In genomic region chr3:53845103-53845880, GRCh38 we compare ENCODE assay signal across 8 cellular contexts. TPM values are rescaled to one million over a fixed set of nuclear protein-coding genes. Genes with fewer than 3 reads are reported as not detected.
DNase-seq lines count a peak whose midpoint lies in the region; ATAC-seq and TF ChIP-seq lines count a peak whose summit lies in the region.

No MANE protein-coding gene starts in this region.

- DNase-seq in activated CD4-positive, alpha-beta T cell treated with anti-CD3 and anti-CD28 coated beads, Interleukin-2, amount 10 ng/mL, durations not matched to agents 7 days and 5 days, result no peak
- DNase-seq in activated CD4-positive, alpha-beta T cell treated with anti-CD3 and anti-CD28 coated beads for 48 hours, result no peak
- no peak for DNase-seq in activated T-helper 1 cell treated with anti-CD3 and anti-CD28 coated beads, Interleukin-12 subunit alpha, Interleukin-12 subunit beta, Interleukin-2, Interleukin-4 antibody, amounts not matched to agents 30 ng/mL and 10 ng/mL and 1 ng/mL, durations not matched to agents 14 hours and 24 hours and 36 hours (ENCODE audit: low spot score)
- DNase-seq in glutamatergic neuron (peak; percentile 34), neural progenitor cell (ENCODE audit: low spot score) (peak; percentile 80), NCI-H1105 (lab: John Stamatoyannopoulos, UW) (no peak)

- H3K36me3 Mint-ChIP-seq in activated CD4-positive, alpha-beta T cell treated with anti-CD3 and anti-CD28 coated beads, Interleukin-2, amount 10 ng/mL, durations not matched to agents 7 days and 5 days (ENCODE audit: low read depth), result no peaks in the 10 kb centered on the region
- H3K36me3 Mint-ChIP-seq in activated T-helper 1 cell treated with anti-CD3 and anti-CD28 coated beads, Interleukin-12 subunit alpha, Interleukin-12 subunit beta, Interleukin-2, Interleukin-4 antibody, amounts not matched to agents 30 ng/mL and 10 ng/mL and 1 ng/mL, durations not matched to agents 14 hours and 24 hours and 36 hours (ENCODE audit: low read depth), result no peaks in the 10 kb centered on the region
- H3K36me3 Mint-ChIP-seq in glutamatergic neuron (ENCODE audit: unreplicated experiment) (no peaks in the 10 kb centered on the region), neural progenitor cell (no peaks in the 10 kb centered on the region)

- ATAC-seq in HG03139 (IDR thresholded peaks at IDR 0.05; ENCODE audit: unreplicated experiment) (peak; percentile 21), GM21619 (IDR thresholded peaks at IDR 0.05; ENCODE audit: unreplicated experiment) (no peak)

- TF ChIP-seq CTCF in glutamatergic neuron (IDR thresholded peaks at IDR 0.05; ENCODE audit: partially characterized antibody, unreplicated experiment) (no peak), neural progenitor cell (IDR thresholded peaks at IDR 0.05) (peak; percentile 47)

- no peak overlapping the region for H3K27ac ChIP-seq in neural progenitor cell

- H3K4me1 Mint-ChIP-seq in activated CD4-positive, alpha-beta T cell treated with anti-CD3 and anti-CD28 coated beads, Interleukin-2, amount 10 ng/mL, durations not matched to agents 7 days and 5 days, result peaks cover 3% of the 10 kb centered on the region
- H3K4me1 Mint-ChIP-seq in activated T-helper 1 cell treated with anti-CD3 and anti-CD28 coated beads, Interleukin-12 subunit alpha, Interleukin-12 subunit beta, Interleukin-2, Interleukin-4 antibody, amounts not matched to agents 30 ng/mL and 10 ng/mL and 1 ng/mL, durations not matched to agents 14 hours and 24 hours and 36 hours (ENCODE audit: low read depth), result no peaks in the 10 kb centered on the region
- H3K4me1 Mint-ChIP-seq in glutamatergic neuron (ENCODE audit: low read depth, unreplicated experiment), result peaks cover 22% of the 10 kb centered on the region
- peaks cover 26% of the 10 kb centered on the region for H3K4me1 Mint-ChIP-seq in neural progenitor cell

- peak overlapping the region; percentile 65 for H3K4me3 Mint-ChIP-seq in activated CD4-positive, alpha-beta T cell treated with anti-CD3 and anti-CD28 coated beads, Interleukin-2, amount 10 ng/mL, durations not matched to agents 7 days and 5 days
- peak overlapping the region; percentile 63 for H3K4me3 Mint-ChIP-seq in activated T-helper 1 cell treated with anti-CD3 and anti-CD28 coated beads, Interleukin-12 subunit alpha, Interleukin-12 subunit beta, Interleukin-2, Interleukin-4 antibody, amounts not matched to agents 30 ng/mL and 10 ng/mL and 1 ng/mL, durations not matched to agents 14 hours and 24 hours and 36 hours
- H3K4me3 Mint-ChIP-seq in glutamatergic neuron (ENCODE audit: unreplicated experiment) (peak overlapping the region; percentile 76), neural progenitor cell (peak overlapping the region; percentile 84)

- H3K9me3 ChIP-seq in neural progenitor cell (ENCODE audit: low read depth), result no peaks in the 10 kb centered on the region

- H3K4me2 ChIP-seq in neural progenitor cell, result peak overlapping the region; percentile 86

- peaks cover 31% of the 10 kb centered on the region for H4K20me1 ChIP-seq in neural progenitor cell (ENCODE audit: low read depth)

- no peaks in the 10 kb centered on the region for H3K9me3 Mint-ChIP-seq in activated CD4-positive, alpha-beta T cell treated with anti-CD3 and anti-CD28 coated beads, Interleukin-2, amount 10 ng/mL, durations not matched to agents 7 days and 5 days
- H3K9me3 Mint-ChIP-seq in activated T-helper 1 cell treated with anti-CD3 and anti-CD28 coated beads, Interleukin-12 subunit alpha, Interleukin-12 subunit beta, Interleukin-2, Interleukin-4 antibody, amounts not matched to agents 30 ng/mL and 10 ng/mL and 1 ng/mL, durations not matched to agents 14 hours and 24 hours and 36 hours, result no peaks in the 10 kb centered on the region
- peaks cover 8% of the 10 kb centered on the region for H3K9me3 Mint-ChIP-seq in glutamatergic neuron (ENCODE audit: unreplicated experiment)
- no peaks in the 10 kb centered on the region for H3K9me3 Mint-ChIP-seq in neural progenitor cell

- H3K79me2 ChIP-seq in neural progenitor cell (ENCODE audit: low read depth), result no peaks in the 10 kb centered on the region

- CTCF ChIA-PET in activated CD4-positive, alpha-beta T cell treated with anti-CD3 and anti-CD28 coated beads, Interleukin-2, amount 10 ng/mL, durations not matched to agents 7 days and 5 days (lab: Charles Lee), result interaction anchor here (1.6 kb wide), 1 partner anchor 11 kb away, joined by 5 read pairs; no protein-coding TSS in a partner anchor

- peaks cover 24% of the 10 kb centered on the region for H3F3A ChIP-seq in neural progenitor cell (ENCODE audit: low read depth)

- POLR2A ChIA-PET in activated CD4-positive, alpha-beta T cell treated with anti-CD3 and anti-CD28 coated beads, Interleukin-2, amount 10 ng/mL, durations not matched to agents 7 days and 5 days (lab: Charles Lee), result no interaction called here

- peak overlapping the region; percentile 97 for H2AFZ ChIP-seq in neural progenitor cell (replicated peaks)

- H3K27me3 Mint-ChIP-seq in activated CD4-positive, alpha-beta T cell treated with anti-CD3 and anti-CD28 coated beads, Interleukin-2, amount 10 ng/mL, durations not matched to agents 7 days and 5 days, result peaks cover 60% of the 10 kb centered on the region
- peaks cover 53% of the 10 kb centered on the region for H3K27me3 Mint-ChIP-seq in activated T-helper 1 cell treated with anti-CD3 and anti-CD28 coated beads, Interleukin-12 subunit alpha, Interleukin-12 subunit beta, Interleukin-2, Interleukin-4 antibody, amounts not matched to agents 30 ng/mL and 10 ng/mL and 1 ng/mL, durations not matched to agents 14 hours and 24 hours and 36 hours (ENCODE audit: insufficient read depth)
- H3K27me3 Mint-ChIP-seq in glutamatergic neuron (ENCODE audit: unreplicated experiment) (peaks cover 19% of the 10 kb centered on the region), neural progenitor cell (ENCODE audit: insufficient read depth, low read depth) (peaks cover 20% of the 10 kb centered on the region)

- no peaks in the 10 kb centered on the region for H3K36me3 ChIP-seq in neural progenitor cell

- intact Hi-C loops in activated T-helper 1 cell treated with anti-CD3 and anti-CD28 coated beads, Interleukin-12 subunit alpha, Interleukin-12 subunit beta, Interleukin-2, Interleukin-4 antibody, amounts not matched to agents 30 ng/mL and 10 ng/mL and 1 ng/mL, durations not matched to agents 14 hours and 24 hours and 36 hours (cut with micrococcal nuclease), result no loop called here

- H3K4me1 ChIP-seq in neural progenitor cell, result peaks cover 11% of the 10 kb centered on the region

- no peak overlapping the region for H3K27ac Mint-ChIP-seq in activated CD4-positive, alpha-beta T cell treated with anti-CD3 and anti-CD28 coated beads, Interleukin-2, amount 10 ng/mL, durations not matched to agents 7 days and 5 days
- no peak overlapping the region for H3K27ac Mint-ChIP-seq in activated T-helper 1 cell treated with anti-CD3 and anti-CD28 coated beads, Interleukin-12 subunit alpha, Interleukin-12 subunit beta, Interleukin-2, Interleukin-4 antibody, amounts not matched to agents 30 ng/mL and 10 ng/mL and 1 ng/mL, durations not matched to agents 14 hours and 24 hours and 36 hours
- no peak overlapping the region for H3K27ac Mint-ChIP-seq in glutamatergic neuron (ENCODE audit: unreplicated experiment)
- H3K27ac Mint-ChIP-seq in neural progenitor cell, result peak overlapping the region; percentile 46

- peaks cover 30% of the 10 kb centered on the region for H3K27me3 ChIP-seq in neural progenitor cell

- H3K9ac ChIP-seq in neural progenitor cell, result peak overlapping the region; percentile 7

- H3K4me3 ChIP-seq in neural progenitor cell, result peak overlapping the region; percentile 61

RNA-seq across cellular contexts. Expression of gene CHDH, which starts 0.9 kb away (rescaled TPM):
- under 1 TPM; 0.40 to 0.79 TPM for total RNA-seq in activated CD4-positive, alpha-beta T cell treated with anti-CD3 and anti-CD28 coated beads, Interleukin-2, amount 10 ng/mL, durations not matched to agents 7 days and 5 days
- total RNA-seq in activated T-helper 1 cell treated with anti-CD3 and anti-CD28 coated beads, Interleukin-12 subunit alpha, Interleukin-12 subunit beta, Interleukin-2, Interleukin-4 antibody, amounts not matched to agents 30 ng/mL and 10 ng/mL and 1 ng/mL, durations not matched to agents 14 hours and 24 hours and 36 hours, result 0.42 and 0.91 TPM in 2 replicates
- total RNA-seq in glutamatergic neuron (ENCODE audit: unreplicated experiment) (0.61 TPM), neural progenitor cell (ENCODE audit: low replicate concordance) (1.5 and 5.9 TPM in 2 replicates)

RNA-seq across cellular contexts. Expression of gene IL17RB, which starts 1.1 kb away (rescaled TPM):
- total RNA-seq in activated CD4-positive, alpha-beta T cell treated with anti-CD3 and anti-CD28 coated beads, Interleukin-2, amount 10 ng/mL, durations not matched to agents 7 days and 5 days, result 1 to 10 TPM; 2.9 to 3.7 TPM
- total RNA-seq in activated T-helper 1 cell treated with anti-CD3 and anti-CD28 coated beads, Interleukin-12 subunit alpha, Interleukin-12 subunit beta, Interleukin-2, Interleukin-4 antibody, amounts not matched to agents 30 ng/mL and 10 ng/mL and 1 ng/mL, durations not matched to agents 14 hours and 24 hours and 36 hours, result 0.91 and 1.2 TPM in 2 replicates
- total RNA-seq in glutamatergic neuron (ENCODE audit: unreplicated experiment) (0.78 TPM), neural progenitor cell (ENCODE audit: low replicate concordance) (3.4 and 5.5 TPM in 2 replicates)

RNA-seq across cellular contexts. Expression of gene ACTR8, which starts 36.7 kb away (rescaled TPM):
- total RNA-seq in activated CD4-positive, alpha-beta T cell treated with anti-CD3 and anti-CD28 coated beads, Interleukin-2, amount 10 ng/mL, durations not matched to agents 7 days and 5 days, result 10 to 100 TPM; 35.2 to 39.9 TPM
- 41.9 and 46.9 TPM in 2 replicates for total RNA-seq in activated T-helper 1 cell treated with anti-CD3 and anti-CD28 coated beads, Interleukin-12 subunit alpha, Interleukin-12 subunit beta, Interleukin-2, Interleukin-4 antibody, amounts not matched to agents 30 ng/mL and 10 ng/mL and 1 ng/mL, durations not matched to agents 14 hours and 24 hours and 36 hours
- total RNA-seq in glutamatergic neuron (ENCODE audit: unreplicated experiment), result 59.4 TPM
- total RNA-seq in neural progenitor cell (ENCODE audit: low replicate concordance), result 32.8 and 40.8 TPM in 2 replicates

RNA-seq across cellular contexts. Expression of gene SELENOK, which starts 46.4 kb away (rescaled TPM):
- total RNA-seq in activated CD4-positive, alpha-beta T cell treated with anti-CD3 and anti-CD28 coated beads, Interleukin-2, amount 10 ng/mL, durations not matched to agents 7 days and 5 days, result 10 to 100 TPM; 39.8 to 48.0 TPM
- total RNA-seq in activated T-helper 1 cell treated with anti-CD3 and anti-CD28 coated beads, Interleukin-12 subunit alpha, Interleukin-12 subunit beta, Interleukin-2, Interleukin-4 antibody, amounts not matched to agents 30 ng/mL and 10 ng/mL and 1 ng/mL, durations not matched to agents 14 hours and 24 hours and 36 hours, result 56.4 and 57.2 TPM in 2 replicates
- total RNA-seq in glutamatergic neuron (ENCODE audit: unreplicated experiment), result 39.4 TPM
- total RNA-seq in neural progenitor cell (ENCODE audit: low replicate concordance), result 46.9 and 76.6 TPM in 2 replicates

Comparison
In these comparisons a context has a peak if more than half of its experiments do, and no peak if none do; other contexts are left out.
1. DNase-seq: peak in glutamatergic neuron (single experiment) and neural progenitor cell (single experiment); none in activated CD4-positive, alpha-beta T cell treated with anti-CD3 and anti-CD28 coated beads, Interleukin-2, amount 10 ng/mL, durations not matched to agents 7 days and 5 days (single experiment), activated CD4-positive, alpha-beta T cell treated with anti-CD3 and anti-CD28 coated beads for 48 hours (single experiment), activated T-helper 1 cell treated with anti-CD3 and anti-CD28 coated beads, Interleukin-12 subunit alpha, Interleukin-12 subunit beta, Interleukin-2, Interleukin-4 antibody, amounts not matched to agents 30 ng/mL and 10 ng/mL and 1 ng/mL, durations not matched to agents 14 hours and 24 hours and 36 hours (single experiment) and NCI-H1105 (single experiment).
2. Peak in every context shown above with its lines, with median percentiles within 50 percentile points of each other: H3K4me3 Mint-ChIP-seq.